10 cellular contexts compared by ENCODE assay signal in the genomic region with DNA sequence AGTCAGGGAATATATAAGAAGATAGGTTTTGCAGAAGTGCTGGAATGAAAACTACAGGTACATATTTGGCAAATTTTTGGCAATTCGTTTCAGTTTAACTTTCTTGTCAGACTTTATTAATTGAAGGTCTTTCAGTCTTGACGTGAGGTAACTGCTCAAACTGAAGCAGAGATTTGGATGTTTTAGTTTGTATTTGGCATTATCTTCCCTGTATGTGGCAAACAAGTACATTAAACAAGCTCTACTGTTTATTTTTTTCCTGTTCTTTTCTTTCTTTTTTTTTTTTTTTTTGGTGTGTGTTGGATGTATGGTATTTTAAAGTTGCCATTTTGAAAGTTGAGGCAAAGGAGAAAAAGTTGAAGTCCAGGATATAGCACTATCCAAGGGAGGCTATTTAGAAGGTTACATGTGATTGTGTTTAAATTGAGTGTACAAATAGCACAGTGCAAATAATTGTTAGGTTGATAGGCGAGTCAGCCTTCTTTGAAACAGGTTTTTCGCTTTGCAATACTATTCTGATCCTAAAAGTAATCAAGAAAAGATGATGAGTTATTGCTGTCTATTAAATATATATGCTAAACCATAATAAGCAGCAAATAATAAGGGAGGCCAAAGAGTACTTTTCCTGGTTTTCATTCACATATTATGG. TPM values are rescaled to one million over a fixed set of nuclear protein-coding genes. Genes with fewer than 3 reads are reported as not detected.
DNase-seq lines count a peak whose midpoint lies in the region; ATAC-seq, FAIRE-seq and TF ChIP-seq lines count a peak whose summit lies in the region.
"Had no signal": no experiment of that assay in that cellular context is flagged by ENCODE, and none has a peak within 500 bp of the region (broad histone marks: within the 10 kb centered on the region; RNA-seq: fewer than 3 reads in every experiment).

No MANE protein-coding gene starts in this region.

- H3K79me2 ChIP-seq in GM23248 (ENCODE audit: insufficient read depth), result peaks cover 71% of the 10 kb centered on the region
- H3K79me2 ChIP-seq in fibroblast of lung (ENCODE audit: control insufficient read depth, insufficient read depth, low read length), result peaks cover 69% of the 10 kb centered on the region

- CTCF ChIA-PET in Panc1 (lab: Charles Lee), result interaction anchor here (0.6 kb wide), 2 partner anchors 114 to 1023 kb away, joined by 4 to 8 read pairs; no protein-coding TSS in a partner anchor

- H3F3A ChIP-seq in GM23248 (ENCODE audit: insufficient read depth), result peaks cover 14% of the 10 kb centered on the region

- H2AFZ ChIP-seq in GM23248, result peak overlapping the region; percentile 82; the same call in 1 of the 2 replicates
- no peak overlapping the region for H2AFZ ChIP-seq in fibroblast of lung (ENCODE audit: low read length)

- H4K20me1 ChIP-seq in GM23248 (ENCODE audit: insufficient read depth), result no peaks in the 10 kb centered on the region
- H4K20me1 ChIP-seq in fibroblast of lung (ENCODE audit: control insufficient read depth, extremely low read depth, insufficient read depth, low read length), result no peaks in the 10 kb centered on the region

- DNase-seq in GM23248 (no peak), Panc1 (ENCODE audit: low read depth, low spot score) (no peak), fibroblast of lung (ENCODE audit: low read depth in 2 of 2) (no peak), COR-L47 (lab: John Stamatoyannopoulos, UW) (no peak), NCI-H1092 treated with DMSO at 0.1 percent for 48 hours (lab: John Stamatoyannopoulos, UW) (no peak), urothelium cell line (ENCODE audit: low spot score) (no peak)
- DNase-seq: NCI-H187 treated with DMSO at 0.1 percent for 48 hours had no signal

- peak overlapping the region; percentile 88 for H3K4me3 ChIP-seq in GM23248
- H3K4me3 ChIP-seq in Panc1 (ENCODE audit: low read depth in 2 of 2, low read length in 2 of 2), result peak overlapping the region in 1 of 2 experiments; percentile 64; a peak in 3 of 4 replicates
- peak overlapping the region; percentile 84 to 96 (median 90) for H3K4me3 ChIP-seq in fibroblast of lung (replicated peaks in 1 of 4; ENCODE audit: control extremely low read depth in 1 of 4, insufficient read depth in 1 of 4, low read depth in 3 of 4, low read length in 4 of 4)
- H3K4me3 ChIP-seq in rectal smooth muscle tissue (ENCODE audit: low read length), result peak overlapping the region; percentile 69

- peak overlapping the region; percentile 78 for H3K9ac ChIP-seq in GM23248
- H3K9ac ChIP-seq in fibroblast of lung (ENCODE audit: insufficient read depth, low read length), result no peak overlapping the region
- H3K9ac ChIP-seq in rectal smooth muscle tissue (ENCODE audit: low read length), result no peak overlapping the region

- H3K36me3 ChIP-seq in GM23248 (ENCODE audit: low read depth) (no peaks in the 10 kb centered on the region), Panc1 (ENCODE audit: control insufficient read depth, insufficient read depth, low read length) (peaks cover 16% of the 10 kb centered on the region), fibroblast of lung (ENCODE audit: control insufficient read depth, insufficient read depth, low read length) (no peaks in the 10 kb centered on the region), rectal smooth muscle tissue (ENCODE audit: control insufficient read depth, insufficient read depth, low read length) (no peaks in the 10 kb centered on the region)

- TF ChIP-seq CTCF in Panc1 (IDR thresholded peaks at IDR 0.05) (no peak), fibroblast of lung (conservative IDR thresholded peaks at IDR 0.05 in 1 of 2, IDR thresholded peaks at IDR 0.05 in 1 of 2; ENCODE audit: low read depth in 1 of 2, low read length in 2 of 2) (no peak)

- FAIRE-seq in urothelium cell line (lab: Jason Lieb, UNC), result no peak

- in situ Hi-C loops in GM23248 (cut with MboI), result no loop called here
- in situ Hi-C loops in Panc1 (cut with HindIII; ENCODE audit: low pct_unique_long_range_greater_than_20kb, low sequenced_read_pairs), result no loop called here

- WGBS in GM23248 (ENCODE audit: low coverage in 1 of 2, low lambda C conversion rate in 2 of 2, missing lambda C conversion rate in 2 of 2), 2 experiments, result 57 to 58% methylated on average over 4 of the region's 4 CpGs

- no peak for ATAC-seq in Panc1
- no peak for ATAC-seq in HG03108 (IDR thresholded peaks at IDR 0.05; ENCODE audit: unreplicated experiment)
- ATAC-seq: activated naive CD4-positive, alpha-beta T cell treated with anti-CD3 and anti-CD28 coated beads, Interleukin-2, amount 50 U/mL, for 72 hours had no signal

- H3K4me2 ChIP-seq in GM23248 (ENCODE audit: unreplicated experiment) (peak overlapping the region; percentile 84), fibroblast of lung (ENCODE audit: extremely low read depth, insufficient read depth, low read length) (peak overlapping the region; percentile 74)

- no peaks in the 10 kb centered on the region for H3K9me2 ChIP-seq in GM23248 (ENCODE audit: insufficient read depth)

- no peaks in the 10 kb centered on the region for H3K27me3 ChIP-seq in GM23248 (replicated peaks; ENCODE audit: insufficient read depth)
- no peaks in the 10 kb centered on the region for H3K27me3 ChIP-seq in Panc1 (ENCODE audit: control insufficient read depth, insufficient read depth, low read length)
- H3K27me3 ChIP-seq in fibroblast of lung (ENCODE audit: control insufficient read depth, insufficient read depth, low read length), result no peaks in the 10 kb centered on the region
- no peaks in the 10 kb centered on the region for H3K27me3 ChIP-seq in rectal smooth muscle tissue (ENCODE audit: control insufficient read depth, insufficient read depth, low read length)

- H3K4me1 ChIP-seq in GM23248 (ENCODE audit: insufficient read depth) (peaks cover 61% of the 10 kb centered on the region), Panc1 (ENCODE audit: control insufficient read depth, insufficient read depth, low read length) (peaks cover 26% of the 10 kb centered on the region), fibroblast of lung (ENCODE audit: control insufficient read depth, extremely low read depth, insufficient read depth, low read length) (peaks cover 12% of the 10 kb centered on the region), rectal smooth muscle tissue (ENCODE audit: control insufficient read depth, insufficient read depth, low read length) (peaks cover 14% of the 10 kb centered on the region)

- peak overlapping the region; percentile 40 for H3K27ac ChIP-seq in GM23248
- H3K27ac ChIP-seq in Panc1 (ENCODE audit: low read length), result peak overlapping the region; percentile 44; the same call in 1 of the 2 replicates
- H3K27ac ChIP-seq in fibroblast of lung (ENCODE audit: insufficient read depth, low read length), result no peak overlapping the region
- peak overlapping the region; percentile 85 for H3K27ac ChIP-seq in rectal smooth muscle tissue (ENCODE audit: low read depth, low read length)

- TSS peak; percentile 77 for BruUV-seq in Panc1 (replicated peaks; lab: Mats Ljungman, UMichigan)

- POLR2A ChIA-PET in Panc1 (lab: Charles Lee), result interaction anchor here (0.6 kb wide), 1 partner anchor 671 kb away, joined by 6 read pairs; no protein-coding TSS in a partner anchor

- intact Hi-C loops in Panc1 (cut with micrococcal nuclease; ENCODE audit: unreplicated experiment), result loop anchor here (5.0 kb wide), 1 partner anchor 192 kb away; no protein-coding TSS in a partner anchor

- H3K9me3 ChIP-seq in GM23248 (ENCODE audit: low read depth) (no peaks in the 10 kb centered on the region), Panc1 (ENCODE audit: control insufficient read depth, insufficient read depth, low read depth, low read length) (no peaks in the 10 kb centered on the region), fibroblast of lung (ENCODE audit: control insufficient read depth, insufficient read depth, low read depth, low read length) (no peaks in the 10 kb centered on the region)

RNA-seq across cellular contexts. Expression of gene PBX3, which starts 2.2 kb away (rescaled TPM):
- total RNA-seq in GM23248 (2014; rRNA removed; shearing (Covaris generic)), result 27.4 and 30.9 TPM in 2 replicates
- polyA plus RNA-seq in GM23248 (2016; fragmentation: Nextera tagmentation; extraction: Ambion mirVana), result 13.4 and 14.5 TPM in 2 replicates
- 39.0 TPM for total RNA-seq in Panc1 (2021; ENCODE audit: unreplicated experiment)
- polyA plus RNA-seq in Panc1 (2012; ENCODE audit: insufficient read length), result 33.2 TPM
- 22.1 and 35.8 TPM in 2 replicates for total RNA-seq in fibroblast of lung
- 49.0 and 51.8 TPM in 2 replicates for polyA plus RNA-seq in fibroblast of lung
- 26.0 and 28.4 TPM in 2 replicates for polyA plus RNA-seq in fibroblast of lung (2012)
- polyA minus RNA-seq in fibroblast of lung (ENCODE audit: low replicate concordance), result 11.9 and 19.7 TPM in 2 replicates

RNA-seq across cellular contexts. Expression of gene MAPKAP1, which starts 42.4 kb away (rescaled TPM):
- total RNA-seq in GM23248 (2014; rRNA removed; shearing (Covaris generic)), result 74.5 and 75.1 TPM in 2 replicates
- polyA plus RNA-seq in GM23248 (2016; fragmentation: Nextera tagmentation; extraction: Ambion mirVana) (65.5 and 68.5 TPM in 2 replicates), fibroblast of lung (124 and 127 TPM in 2 replicates)
- total RNA-seq in Panc1 (2021; ENCODE audit: unreplicated experiment) (72.7 TPM), fibroblast of lung (57.5 and 63.7 TPM in 2 replicates)
- polyA plus RNA-seq in Panc1 (2012; ENCODE audit: insufficient read length), result 82.6 TPM
- 66.7 and 86.3 TPM in 2 replicates for polyA plus RNA-seq in fibroblast of lung (2012)
- polyA minus RNA-seq in fibroblast of lung (ENCODE audit: low replicate concordance), result 340 and 364 TPM in 2 replicates
